ENCODE assay signal across 20 cellular contexts in the genomic region with DNA sequence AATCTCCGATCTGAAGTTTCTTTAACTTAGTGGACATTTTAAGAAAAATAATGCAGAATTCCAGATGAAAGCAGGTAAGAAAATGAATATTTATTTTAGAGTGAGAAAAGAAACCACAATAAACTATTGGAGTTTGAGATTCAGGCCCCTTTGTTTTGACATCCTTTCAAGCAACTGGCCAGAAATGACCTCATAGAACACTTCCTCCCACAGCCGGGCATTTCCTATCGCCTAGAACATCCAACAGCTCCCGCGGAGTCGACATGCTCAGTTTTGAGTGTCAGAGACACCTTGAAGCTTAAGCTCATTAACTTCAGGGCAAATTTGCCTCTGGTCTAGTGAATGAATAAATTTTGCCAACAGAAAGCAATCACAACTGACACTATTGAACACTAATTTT.
DNase-seq lines count a peak whose midpoint lies in the region; ATAC-seq and TF ChIP-seq lines count a peak whose summit lies in the region.
"Had no signal": no experiment of that assay in that cellular context is flagged by ENCODE, and none has a peak within 500 bp of the region (broad histone marks: within the 10 kb centered on the region; RNA-seq: fewer than 3 reads in every experiment).

No MANE protein-coding gene starts in this region.

- no peak overlapping the region for H2BK5ac ChIP-seq in neuronal stem cell (ENCODE audit: low read length)

- peaks cover 12% of the 10 kb centered on the region for H3K4me1 Mint-ChIP-seq in osteocyte (ENCODE audit: unreplicated experiment)
- H3K4me1 Mint-ChIP-seq: CD4-positive, alpha-beta memory T cell had no signal

- H2BK12ac ChIP-seq in neuronal stem cell (ENCODE audit: low read length): no peak overlapping the region

- in situ Hi-C loops in ACHN (cut with HindIII; ENCODE audit: low pct_ligation_motif_present, low pct_unique_long_range_greater_than_20kb, low sequenced_read_pairs): no loop called here

- no peak overlapping the region for H2AK5ac ChIP-seq in neuronal stem cell (ENCODE audit: low read depth, low read length)

- no peak overlapping the region for H2BK120ac ChIP-seq in neuronal stem cell (ENCODE audit: low read depth, low read length)

- no peaks in the 10 kb centered on the region for H3K79me1 ChIP-seq in neuronal stem cell (ENCODE audit: low read depth, low read length)

- no peak for DNase-seq in left ventricle myocardium inferior
- no peak for DNase-seq in right atrium auricular region (ENCODE audit: low spot score)
- peak; percentile 35 for DNase-seq in dermis blood vessel endothelial cell
- DNase-seq in left kidney (ENCODE audit: low read depth, low spot score): peak; percentile 29
- no peak for DNase-seq in neuronal stem cell (ENCODE audit: low spot score)
- DNase-seq in ACHN: no peak
- DNase-seq in osteocyte (ENCODE audit: extremely low spot score, unreplicated experiment): no peak
- DNase-seq: 8988T; C1 segment of cervical spinal cord; Calu3; CD4-positive, alpha-beta memory T cell; COR-L47; DMS53; DMS79 treated with DMSO at 0.1 percent for 48 hours; GF-D8; H9 had no signal

- no peak overlapping the region for H3K18ac ChIP-seq in neuronal stem cell (ENCODE audit: low read length)

- H3K4ac ChIP-seq in neuronal stem cell (ENCODE audit: low read length): no peak overlapping the region

- intact Hi-C loops in left ventricle myocardium inferior (cut with micrococcal nuclease): no loop called here

- H4K8ac ChIP-seq in neuronal stem cell (ENCODE audit: low read depth, low read length): no peak overlapping the region

- no CpG with 5 or more reads among the region's 6 CpGs for WGBS in neuronal stem cell (ENCODE audit: extremely low coverage in 2 of 2, insufficient read length in 2 of 2, insufficient replicate concordance in 1 of 2), 2 donors

- H3K27me3 ChIP-seq in left ventricle myocardium inferior (ENCODE audit: low read depth): no peaks in the 10 kb centered on the region
- H3K27me3 ChIP-seq in right atrium auricular region: no peaks in the 10 kb centered on the region
- no peaks in the 10 kb centered on the region for H3K27me3 ChIP-seq in neuronal stem cell (ENCODE audit: control insufficient read depth in 3 of 3, insufficient read depth in 3 of 3, low read depth in 1 of 3, low read length in 3 of 3)

- H3K9me3 ChIP-seq in left ventricle myocardium inferior (replicated peaks) (no peaks in the 10 kb centered on the region), right atrium auricular region (no peaks in the 10 kb centered on the region), neuronal stem cell (replicated peaks in 1 of 2; ENCODE audit: control insufficient read depth in 2 of 2, insufficient read depth in 1 of 2, low read depth in 1 of 2, low read length in 2 of 2) (no peaks in the 10 kb centered on the region)
- H3K9me3 ChIP-seq: A549 had no signal

- no peak overlapping the region for H2BK15ac ChIP-seq in neuronal stem cell (ENCODE audit: low read length)

- TF ChIP-seq CTCF in left ventricle myocardium inferior (IDR thresholded peaks at IDR 0.05; ENCODE audit: borderline replicate concordance) (no peak), right atrium auricular region (IDR thresholded peaks at IDR 0.05) (no peak), osteocyte (IDR thresholded peaks at IDR 0.05) (no peak)

- no peaks in the 10 kb centered on the region for H3K36me3 Mint-ChIP-seq in osteocyte (ENCODE audit: unreplicated experiment)
- H3K36me3 Mint-ChIP-seq: CD4-positive, alpha-beta memory T cell had no signal

- H3K27ac ChIP-seq in left ventricle myocardium inferior (replicated peaks): peak overlapping the region; percentile 59
- no peak overlapping the region for H3K27ac ChIP-seq in right atrium auricular region
- no peak overlapping the region for H3K27ac ChIP-seq in neuronal stem cell (replicated peaks; ENCODE audit: low read length)
- H3K27ac ChIP-seq: A549 had no signal

- no peak overlapping the region for H4K91ac ChIP-seq in neuronal stem cell (ENCODE audit: low read depth, low read length, poor library complexity)

- H3K4me1 ChIP-seq in left ventricle myocardium inferior (peaks cover 12% of the 10 kb centered on the region), right atrium auricular region (no peaks in the 10 kb centered on the region), neuronal stem cell (ENCODE audit: control insufficient read depth in 2 of 2, insufficient read depth in 1 of 2, low read depth in 1 of 2, low read length in 2 of 2) (no peaks in the 10 kb centered on the region)

- ATAC-seq in GM18870 (IDR thresholded peaks at IDR 0.05; ENCODE audit: unreplicated experiment): no peak
- ATAC-seq: A549, GM23338, HCT116 had no signal

- peak overlapping the region; percentile 11 for H2AFZ ChIP-seq in neuronal stem cell (ENCODE audit: low read length)
- H2AFZ ChIP-seq: GM23338 had no signal

- no peaks in the 10 kb centered on the region for H3K27me3 Mint-ChIP-seq in osteocyte (ENCODE audit: unreplicated experiment)

- H3K4me3 Mint-ChIP-seq in osteocyte (ENCODE audit: unreplicated experiment): no peak overlapping the region
- H3K4me3 Mint-ChIP-seq: CD4-positive, alpha-beta memory T cell; GM23338; H9 had no signal

- no peaks in the 10 kb centered on the region for H3K9me3 Mint-ChIP-seq in osteocyte (ENCODE audit: unreplicated experiment)
- H3K9me3 Mint-ChIP-seq: CD4-positive, alpha-beta memory T cell; GM23338 had no signal

- H3K4me2 ChIP-seq in neuronal stem cell (ENCODE audit: insufficient read depth, low read length, poor library complexity, severe bottlenecking): no peak overlapping the region
- H3K4me2 ChIP-seq: GM23338 had no signal

- H3K4me3 ChIP-seq in left ventricle myocardium inferior (no peak overlapping the region), right atrium auricular region (no peak overlapping the region), neuronal stem cell (ENCODE audit: low read length in 2 of 2) (no peak overlapping the region)
- H3K4me3 ChIP-seq: A549, GM23338 had no signal

- no peak overlapping the region for H3K27ac Mint-ChIP-seq in osteocyte (ENCODE audit: unreplicated experiment)
- H3K27ac Mint-ChIP-seq: CD4-positive, alpha-beta memory T cell; GM23338; H9 had no signal

- H3K36me3 ChIP-seq in left ventricle myocardium inferior (no peaks in the 10 kb centered on the region), right atrium auricular region (no peaks in the 10 kb centered on the region), neuronal stem cell (replicated peaks in 1 of 2; ENCODE audit: control insufficient read depth in 2 of 2, insufficient read depth in 2 of 2, low read length in 2 of 2) (no peaks in the 10 kb centered on the region)

- no peak overlapping the region for H3K23ac ChIP-seq in neuronal stem cell (ENCODE audit: low read depth, low read length, poor library complexity)

- H3K14ac ChIP-seq in neuronal stem cell (ENCODE audit: low read length): no peak overlapping the region

- H3K9ac ChIP-seq in neuronal stem cell (ENCODE audit: low read depth, low read length, poor library complexity): no peak overlapping the region

Comparison
In these comparisons a context has a peak if more than half of its experiments do, and no peak if none do; other contexts are left out.
1. DNase-seq: peak in dermis blood vessel endothelial cell (single experiment) and left kidney (single experiment); none in left ventricle myocardium inferior (single experiment), right atrium auricular region (single experiment), neuronal stem cell (single experiment), ACHN (single experiment) and osteocyte (single experiment).